ENCODE assay signal across 28 cellular contexts in the genomic region with DNA sequence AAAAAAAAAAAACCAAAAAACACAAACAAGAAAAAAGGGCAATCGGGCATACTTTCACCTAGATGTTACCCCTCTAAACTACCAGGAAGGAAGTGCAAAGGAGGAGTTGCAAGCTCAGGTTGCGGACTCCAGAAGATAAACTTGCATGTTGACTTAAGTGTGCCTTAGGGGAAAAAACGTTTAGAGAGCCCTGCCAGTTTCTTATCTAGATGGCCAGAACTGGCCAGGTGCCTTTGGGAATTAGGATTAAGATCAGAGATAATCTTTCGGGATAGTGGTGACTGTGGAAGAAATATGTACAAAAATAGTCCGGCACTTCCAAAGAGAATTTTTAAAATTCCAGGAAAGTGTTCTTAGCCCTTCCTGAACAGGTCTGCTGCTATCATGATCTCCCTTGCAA.
"Had no signal": no experiment of that assay in that cellular context is flagged by ENCODE, and none has a peak within 500 bp of the region (broad histone marks: within the 10 kb centered on the region; RNA-seq: fewer than 3 reads in every experiment).

No MANE protein-coding gene starts in this region.

- H3K27ac ChIP-seq: ascending aorta, cardiac muscle cell, SJCRH30, SK-N-MC had no signal

- ATAC-seq: activated CD8-positive, alpha-beta T cell treated with anti-CD3 and anti-CD28 coated beads for 36 hours; activated T-cell treated with anti-CD3 and anti-CD28 coated beads, Interleukin-2, amount 50 U/mL, for 72 hours; activated T-helper 17 cell treated with anti-CD3 and anti-CD28 coated beads, Interleukin-2, amount 50 U/mL, for 72 hours had no signal

- DNase-seq: activated CD4-positive, alpha-beta T cell treated with anti-CD3 and anti-CD28 coated beads, Interleukin-2, amount 10 ng/mL, durations not matched to agents 24 days and 14 days; activated CD4-positive, alpha-beta T cell treated with anti-CD3 and anti-CD28 coated beads, Interleukin-2, amount 50 U/mL, for 4 hours; activated CD8-positive, alpha-beta T cell treated with anti-CD3 and anti-CD28 coated beads for 36 hours; activated effector memory CD4-positive, alpha-beta T cell treated with anti-CD3 and anti-CD28 coated beads, Interleukin-2, amount 50 U/mL, for 16 hours; activated naive CD4-positive, alpha-beta T cell treated with Interleukin-2 at 50 U/mL for 16 hours; activated naive CD8-positive, alpha-beta T cell treated with anti-CD3 and anti-CD28 coated beads, Interleukin-2, amount 10 ng/mL, durations not matched to agents 7 days and 5 days; activated T-cell treated with anti-CD3 and anti-CD28 coated beads, Interleukin-2, amount 50 U/mL, for 1 hour; activated T-cell treated with anti-CD3 and anti-CD28 coated beads, Interleukin-2, amount 50 U/mL, for 72 hours; amygdala; Karpas-422; MM.1S; NCI-H1105; NCI-H1417 treated with DMSO at 0.1 percent for 48 hours; NCI-H187 treated with DMSO at 0.1 percent for 48 hours; NCI-H2081; NCI-H2171 treated with DMSO at 0.1 percent for 48 hours; NCI-H2227 treated with DMSO at 0.1 percent for 48 hours; NCI-H446; NCI-H510A treated with DMSO at 0.1 percent for 48 hours; NCI-H526 treated with DMSO at 0.1 percent for 48 hours; NCI-H774; SHP77; SJCRH30; T1000 had no signal
